ENCODE assay signal across 8 cellular contexts in genomic region chr16:31179747-31180458, GRCh38. TPM values are rescaled to one million over a fixed set of nuclear protein-coding genes. Genes with fewer than 3 reads are reported as not detected.
DNase-seq lines count a peak whose midpoint lies in the region; ATAC-seq and TF ChIP-seq lines count a peak whose summit lies in the region.

Gene FUS, plus strand, starts transcription at chr16:31180139. Its CDS starts 76 bp downstream, at chr16:31180215.

- peaks cover 24% of the 10 kb centered on the region for H3K27me3 Mint-ChIP-seq in HFFc6 (ENCODE audit: insufficient read depth)
- no peaks in the 10 kb centered on the region for H3K27me3 Mint-ChIP-seq in activated naive CD4-positive, alpha-beta T cell treated with anti-CD3 and anti-CD28 coated beads, Interleukin-2, amount 50 U/mL, for 24 hours

- H3K36me3 Mint-ChIP-seq in HFFc6 (ENCODE audit: low read depth): peaks cover 39% of the 10 kb centered on the region
- H3K36me3 Mint-ChIP-seq in activated naive CD4-positive, alpha-beta T cell treated with anti-CD3 and anti-CD28 coated beads, Interleukin-2, amount 50 U/mL, for 24 hours: peaks cover 31% of the 10 kb centered on the region

- ATAC-seq in SK-N-SH treated with all-trans-retinoic acid at 6 μM for 48 hours (peak; percentile 74), omental fat pad (ENCODE audit: low FRiP score) (peak; percentile 89)

- H3K9me3 Mint-ChIP-seq in HFFc6: no peaks in the 10 kb centered on the region
- H3K9me3 Mint-ChIP-seq in activated naive CD4-positive, alpha-beta T cell treated with anti-CD3 and anti-CD28 coated beads, Interleukin-2, amount 50 U/mL, for 24 hours: no peaks in the 10 kb centered on the region

- H3K4me3 ChIP-seq in GM08714 (ENCODE audit: low read length): peak within 1 kb of the TSS; percentile 74

- peak within 1 kb of the TSS; percentile 98 for H3K4me3 Mint-ChIP-seq in HFFc6
- peak within 1 kb of the TSS; percentile 99 for H3K4me3 Mint-ChIP-seq in activated naive CD4-positive, alpha-beta T cell treated with anti-CD3 and anti-CD28 coated beads, Interleukin-2, amount 50 U/mL, for 24 hours

- peak within 1 kb of the TSS; percentile 99 for H3K27ac Mint-ChIP-seq in HFFc6
- H3K27ac Mint-ChIP-seq in activated naive CD4-positive, alpha-beta T cell treated with anti-CD3 and anti-CD28 coated beads, Interleukin-2, amount 50 U/mL, for 24 hours: peak within 1 kb of the TSS; percentile 100

- DNase-seq in HFFc6 (peak; percentile 78), NAMALWA (ENCODE audit: low spot score) (peak; percentile 90), globus pallidus (ENCODE audit: low spot score) (peak; percentile 94), omental fat pad (ENCODE audit: low spot score) (peak; percentile 74)

- TF ChIP-seq CTCF in HFFc6 (IDR thresholded peaks at IDR 0.05): no peak
- no peak for TF ChIP-seq CTCF in omental fat pad (IDR thresholded peaks at IDR 0.05)

- H3K4me1 Mint-ChIP-seq in HFFc6 (ENCODE audit: low read depth): peaks cover 40% of the 10 kb centered on the region
- H3K4me1 Mint-ChIP-seq in activated naive CD4-positive, alpha-beta T cell treated with anti-CD3 and anti-CD28 coated beads, Interleukin-2, amount 50 U/mL, for 24 hours: peaks cover 48% of the 10 kb centered on the region

- H3K27ac ChIP-seq in temporal lobe (ENCODE audit: low read depth, low read length): peak within 1 kb of the TSS; percentile 90

TF ChIP-seq in SK-N-SH treated with all-trans-retinoic acid at 6 μM for 48 hours, 23 proteins besides CTCF, POLR2A, EP300 and RAD21:
- TF ChIP-seq RARB (CRISPR knock-in tag; IDR thresholded peaks at IDR 0.05): no peak
- TF ChIP-seq TOX (CRISPR knock-in tag; IDR thresholded peaks at IDR 0.05; ENCODE audit: borderline replicate concordance): no peak
- TF ChIP-seq GLIS3 (CRISPR knock-in tag; IDR thresholded peaks at IDR 0.05): no peak; the same call in 1 of the 2 replicates
- TF ChIP-seq ZNF565 (CRISPR knock-in tag; conservative IDR thresholded peaks at IDR 0.05; ENCODE audit: low read depth): no peak
- no peak for TF ChIP-seq BACH2 (CRISPR knock-in tag; IDR thresholded peaks at IDR 0.05; ENCODE audit: borderline replicate concordance)
- TF ChIP-seq ZFP3 (CRISPR knock-in tag; IDR thresholded peaks at IDR 0.05): 0 out of 2 replicates have a peak, but pooled peaks have one; percentile 21
- no peak for TF ChIP-seq ESRRG (CRISPR knock-in tag; IDR thresholded peaks at IDR 0.05)
- peak; percentile 37; the same call in 1 of the 2 replicates for TF ChIP-seq ZNF70 (CRISPR knock-in tag; IDR thresholded peaks at IDR 0.05)
- TF ChIP-seq, protein P1, sequence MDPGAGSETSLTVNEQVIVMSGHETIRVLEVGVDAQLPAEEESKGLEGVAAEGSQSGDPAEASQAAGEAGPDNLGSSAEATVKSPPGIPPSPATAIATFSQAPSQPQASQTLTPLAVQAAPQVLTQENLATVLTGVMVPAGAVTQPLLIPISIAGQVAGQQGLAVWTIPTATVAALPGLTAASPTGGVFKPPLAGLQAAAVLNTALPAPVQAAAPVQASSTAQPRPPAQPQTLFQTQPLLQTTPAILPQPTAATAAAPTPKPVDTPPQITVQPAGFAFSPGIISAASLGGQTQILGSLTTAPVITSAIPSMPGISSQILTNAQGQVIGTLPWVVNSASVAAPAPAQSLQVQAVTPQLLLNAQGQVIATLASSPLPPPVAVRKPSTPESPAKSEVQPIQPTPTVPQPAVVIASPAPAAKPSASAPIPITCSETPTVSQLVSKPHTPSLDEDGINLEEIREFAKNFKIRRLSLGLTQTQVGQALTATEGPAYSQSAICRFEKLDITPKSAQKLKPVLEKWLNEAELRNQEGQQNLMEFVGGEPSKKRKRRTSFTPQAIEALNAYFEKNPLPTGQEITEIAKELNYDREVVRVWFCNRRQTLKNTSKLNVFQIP (CRISPR knock-in tag; IDR thresholded peaks at IDR 0.05; ENCODE audit: borderline replicate concordance, low read depth): peak; percentile 34; the same call in 1 of the 2 replicates
- no peak for TF ChIP-seq ZFP30 (CRISPR knock-in tag; IDR thresholded peaks at IDR 0.05)

RNA-seq across cellular contexts. Expression of gene FUS, which starts in this region (rescaled TPM):
- total RNA-seq in HFFc6 (2021; fragmentation: NEBNext Ultra II Directional; extraction: Animal tissue kit (Norgen Biotek cat#: 25700)): 100 to 1,000 TPM; 275 to 504 (median 422) TPM
- total RNA-seq in omental fat pad (100 to 1,000 TPM in 2 of 4 donors, 10 to 100 TPM in 2; 65.0 to 162 (median 116) TPM), temporal lobe (70.1 TPM)

Comparison
In these comparisons a context has a peak if more than half of its experiments do, and no peak if none do; other contexts are left out.
1. Peak in every context shown above with its lines: DNase-seq, ATAC-seq, H3K4me3 ChIP-seq and H3K27ac ChIP-seq.